In the genomic region with DNA sequence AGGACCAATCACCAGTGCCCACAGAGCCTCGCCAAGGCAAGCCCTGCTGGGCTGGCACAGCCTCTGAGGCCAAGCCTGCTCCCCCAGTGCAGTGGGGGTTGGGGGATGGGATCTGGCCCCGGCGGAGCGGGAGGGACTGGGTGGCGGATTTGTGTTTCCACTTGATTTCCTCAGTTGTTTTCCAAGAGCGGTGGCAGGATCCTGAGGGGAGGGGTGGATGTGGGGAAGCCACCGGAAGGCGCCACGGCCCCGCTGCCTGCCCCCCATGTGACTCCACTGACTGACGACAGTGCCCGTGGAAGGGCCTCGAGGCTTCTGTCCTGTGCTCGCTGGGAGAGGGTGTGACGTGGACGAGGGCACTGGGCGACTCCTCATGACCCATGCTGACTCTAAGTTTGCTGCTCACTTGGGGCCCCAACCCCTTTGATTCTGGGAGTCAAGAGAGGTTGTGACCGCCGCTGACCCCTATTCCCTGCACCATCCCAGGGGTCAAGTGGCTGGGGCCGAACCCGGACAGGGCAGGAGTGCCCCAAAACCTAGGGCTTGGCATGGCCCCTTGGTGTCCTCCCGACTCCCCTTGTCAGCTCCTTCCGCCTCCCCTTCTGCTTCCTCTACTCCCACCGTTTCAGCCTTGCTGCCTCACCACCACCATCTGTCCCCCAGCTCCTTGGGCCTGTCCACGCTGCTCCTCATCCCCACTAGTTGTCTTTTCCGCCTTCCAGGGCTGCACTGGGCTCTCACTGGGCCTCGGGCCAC, we compare ENCODE assay signal across 12 cellular contexts. TPM values are rescaled to one million over a fixed set of nuclear protein-coding genes. Genes with fewer than 3 reads are reported as not detected.
DNase-seq lines count a peak whose midpoint lies in the region; TF ChIP-seq lines count a peak whose summit lies in the region.
"Had no signal": no experiment of that assay in that cellular context is flagged by ENCODE, and none has a peak within 500 bp of the region (broad histone marks: within the 10 kb centered on the region; RNA-seq: fewer than 3 reads in every experiment).

No MANE protein-coding gene starts in this region.

- CTCF ChIA-PET in Calu3 (lab: Charles Lee) = interaction anchor here (0.7 to 1.8 kb wide), 2 partner anchors 15 to 19 kb away, joined by 3 to 12 read pairs; no protein-coding TSS in a partner anchor

- intact Hi-C loops in Calu3 (cut with micrococcal nuclease; ENCODE audit: unreplicated experiment) = no loop called here
- intact Hi-C loops in adrenal gland (cut with DNase I) = no loop called here

- H3K9ac ChIP-seq in iPS-18a (ENCODE audit: low read length) = peak overlapping the region; percentile 33

- H3K27ac ChIP-seq in adrenal gland (peak overlapping the region in 4 of 5 donors; percentile 14 to 87 (median 52)), iPS-18a (ENCODE audit: low read length) (no peak overlapping the region)

- peaks cover 14% of the 10 kb centered on the region for H3K27me3 Mint-ChIP-seq in Calu3 (ENCODE audit: unreplicated experiment)
- H3K27me3 Mint-ChIP-seq: CD4-positive, alpha-beta memory T cell had no signal

- peaks cover 18% of the 10 kb centered on the region for H3K4me1 Mint-ChIP-seq in Calu3 (ENCODE audit: low read depth, unreplicated experiment)
- H3K4me1 Mint-ChIP-seq: CD4-positive, alpha-beta memory T cell had no signal

- no peaks in the 10 kb centered on the region for H3K9me3 Mint-ChIP-seq in Calu3 (ENCODE audit: low read depth, unreplicated experiment)
- H3K9me3 Mint-ChIP-seq: CD4-positive, alpha-beta memory T cell had no signal

- H3K9me3 ChIP-seq in adrenal gland (replicated peaks in 1 of 3) = no peaks in the 10 kb centered on the region
- no peaks in the 10 kb centered on the region for H3K9me3 ChIP-seq in iPS-18a (ENCODE audit: control insufficient read depth, low read depth, low read length)

- H3K4me1 ChIP-seq in adrenal gland (replicated peaks in 1 of 2) (peaks cover 16 to 20% of the 10 kb centered on the region in 2 donors), iPS-18a (ENCODE audit: control insufficient read depth, low read depth, low read length) (peaks cover 22% of the 10 kb centered on the region)

- no peaks in the 10 kb centered on the region for H3K27me3 ChIP-seq in adrenal gland
- no peaks in the 10 kb centered on the region for H3K27me3 ChIP-seq in iPS-18a (ENCODE audit: control insufficient read depth, insufficient read depth, low read length)

- H3K4me3 ChIP-seq in adrenal gland (no peak overlapping the region), iPS-18a (ENCODE audit: low read length) (no peak overlapping the region)

- BruUV-seq in Calu3 (replicated peaks; lab: Mats Ljungman, UMichigan) = no TSS peak

- WGBS in adrenal gland, 4 donors = 67 to 82% (median 72%) methylated on average over 20 to 27 of the region's 27 CpGs

- DNase-seq in Calu3 = no peak
- peak in 1 of 7 donors; percentile 65 for DNase-seq in adrenal gland
- peak; percentile 95 for DNase-seq in putamen (ENCODE audit: low spot score)
- no peak for DNase-seq in activated gamma-delta T cell treated with Interleukin-2 at 50 U/mL for 16 hours
- no peak for DNase-seq in NCI-H1417 (lab: John Stamatoyannopoulos, UW)
- DNase-seq in KBM-7 = no peak
- DNase-seq in DMS53 treated with DMSO at 0.1 percent for 48 hours (lab: John Stamatoyannopoulos, UW; ENCODE audit: unreplicated experiment) = no peak
- DNase-seq: activated CD8-positive, alpha-beta memory T cell treated with anti-CD3 and anti-CD28 coated beads for 24 hours; CD4-positive, alpha-beta memory T cell had no signal

- H3K36me3 ChIP-seq in adrenal gland (replicated peaks in 1 of 2) (no peaks in the 10 kb centered on the region), iPS-18a (ENCODE audit: control insufficient read depth, low read depth, low read length) (no peaks in the 10 kb centered on the region)

- peak overlapping the region; percentile 1 for H3K4me3 Mint-ChIP-seq in Calu3 (ENCODE audit: low read depth, unreplicated experiment)
- H3K4me3 Mint-ChIP-seq: CD4-positive, alpha-beta memory T cell had no signal

- H3K36me3 Mint-ChIP-seq in Calu3 (ENCODE audit: insufficient read depth, unreplicated experiment) = peaks cover 13% of the 10 kb centered on the region
- H3K36me3 Mint-ChIP-seq: CD4-positive, alpha-beta memory T cell had no signal

- TF ChIP-seq CTCF in Calu3 (IDR thresholded peaks at IDR 0.05; ENCODE audit: unreplicated experiment) = no peak
- TF ChIP-seq CTCF in adrenal gland (IDR thresholded peaks at IDR 0.05) = no peak

- in situ Hi-C loops in KBM-7 (cut with MboI; ENCODE audit: low pct_unique_long_range_greater_than_20kb, low sequenced_read_pairs) = no loop called here

- peak overlapping the region; percentile 64 for H3K27ac Mint-ChIP-seq in Calu3 (ENCODE audit: unreplicated experiment)
- H3K27ac Mint-ChIP-seq: CD4-positive, alpha-beta memory T cell had no signal

- no peak for TF ChIP-seq POLR2A in adrenal gland (IDR thresholded peaks at IDR 0.05)

RNA-seq across cellular contexts. Expression of a gene that starts 23.5 kb away (rescaled TPM):
- total RNA-seq in Calu3 (2022) (54.2 and 58.3 TPM in 2 replicates), adrenal gland (10 to 100 TPM; 30.6 to 46.7 (median 39.0) TPM)
- polyA plus RNA-seq in adrenal gland = 10 to 100 TPM; 28.7 to 93.6 (median 45.2) TPM

RNA-seq across cellular contexts. Expression of a gene that starts 49.3 kb away (rescaled TPM):
- not detected in 2 replicates for total RNA-seq in Calu3 (2022)
- 1 to 10 TPM in 3 of 8 donors, under 1 TPM in 4, not detected in 1; 0.16 to 4.0 (median 0.42) TPM for total RNA-seq in adrenal gland
- polyA plus RNA-seq in adrenal gland = 1 to 10 TPM in 2 of 3 donors, under 1 TPM in 1; 0.73 to 5.4 (median 3.8) TPM
- total RNA-seq: CD4-positive, alpha-beta memory T cell; mononuclear cell; OCI-LY7 had no signal
- polyA plus RNA-seq: CD4-positive, alpha-beta memory T cell had no signal

RNA-seq across cellular contexts. Expression of a gene that starts 50.3 kb away (rescaled TPM):
- total RNA-seq in Calu3 (2022) (not detected in 2 replicates), adrenal gland (under 1 TPM in 5 of 8 donors, not detected in 3; 0.36 to 0.54 (median 0.52) TPM)
- 1 to 10 TPM in 1 of 3 donors, under 1 TPM in 1, not detected in 1; 0.30 to 1.3 TPM for polyA plus RNA-seq in adrenal gland
- total RNA-seq: CD4-positive, alpha-beta memory T cell; mononuclear cell; OCI-LY7 had no signal
- polyA plus RNA-seq: CD4-positive, alpha-beta memory T cell had no signal
